1 cellular context compared by ENCODE assay signal in the genomic region with DNA sequence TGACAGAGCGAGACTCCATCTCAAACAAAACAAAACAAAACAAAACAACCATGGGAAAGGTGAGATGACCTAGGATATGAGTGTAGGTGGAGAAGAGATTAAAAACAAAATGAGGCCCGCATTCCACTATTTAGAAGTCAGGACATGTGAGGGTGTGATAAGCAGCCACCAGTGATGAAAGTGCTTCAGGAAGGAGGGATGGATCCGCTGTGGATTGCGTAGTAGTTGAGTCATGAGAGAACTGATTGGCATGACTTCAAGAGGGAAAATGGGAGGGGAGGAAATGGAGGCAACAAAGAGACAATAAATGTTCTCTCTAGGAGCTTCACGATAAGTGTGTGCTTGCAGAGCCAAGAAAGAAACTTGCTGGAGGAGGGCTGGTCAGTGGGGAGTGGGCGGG.
A peak's percentile ranks its signal among the peaks of the same experiment; 100 is the strongest.
TF ChIP-seq lines count a peak whose summit lies in the region.

No MANE protein-coding gene starts in this region.

TF ChIP-seq in HEK293, 187 proteins besides CTCF, POLR2A, EP300 and RAD21 (continued from another document):
- TF ChIP-seq, protein P1, sequence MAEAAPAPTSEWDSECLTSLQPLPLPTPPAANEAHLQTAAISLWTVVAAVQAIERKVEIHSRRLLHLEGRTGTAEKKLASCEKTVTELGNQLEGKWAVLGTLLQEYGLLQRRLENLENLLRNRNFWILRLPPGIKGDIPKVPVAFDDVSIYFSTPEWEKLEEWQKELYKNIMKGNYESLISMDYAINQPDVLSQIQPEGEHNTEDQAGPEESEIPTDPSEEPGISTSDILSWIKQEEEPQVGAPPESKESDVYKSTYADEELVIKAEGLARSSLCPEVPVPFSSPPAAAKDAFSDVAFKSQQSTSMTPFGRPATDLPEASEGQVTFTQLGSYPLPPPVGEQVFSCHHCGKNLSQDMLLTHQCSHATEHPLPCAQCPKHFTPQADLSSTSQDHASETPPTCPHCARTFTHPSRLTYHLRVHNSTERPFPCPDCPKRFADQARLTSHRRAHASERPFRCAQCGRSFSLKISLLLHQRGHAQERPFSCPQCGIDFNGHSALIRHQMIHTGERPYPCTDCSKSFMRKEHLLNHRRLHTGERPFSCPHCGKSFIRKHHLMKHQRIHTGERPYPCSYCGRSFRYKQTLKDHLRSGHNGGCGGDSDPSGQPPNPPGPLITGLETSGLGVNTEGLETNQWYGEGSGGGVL (tag by site-specific recombination; IDR thresholded peaks at IDR 0.05) = 0 out of 2 replicates have a peak, but pooled peaks have one; percentile 18
- TF ChIP-seq, protein P2, sequence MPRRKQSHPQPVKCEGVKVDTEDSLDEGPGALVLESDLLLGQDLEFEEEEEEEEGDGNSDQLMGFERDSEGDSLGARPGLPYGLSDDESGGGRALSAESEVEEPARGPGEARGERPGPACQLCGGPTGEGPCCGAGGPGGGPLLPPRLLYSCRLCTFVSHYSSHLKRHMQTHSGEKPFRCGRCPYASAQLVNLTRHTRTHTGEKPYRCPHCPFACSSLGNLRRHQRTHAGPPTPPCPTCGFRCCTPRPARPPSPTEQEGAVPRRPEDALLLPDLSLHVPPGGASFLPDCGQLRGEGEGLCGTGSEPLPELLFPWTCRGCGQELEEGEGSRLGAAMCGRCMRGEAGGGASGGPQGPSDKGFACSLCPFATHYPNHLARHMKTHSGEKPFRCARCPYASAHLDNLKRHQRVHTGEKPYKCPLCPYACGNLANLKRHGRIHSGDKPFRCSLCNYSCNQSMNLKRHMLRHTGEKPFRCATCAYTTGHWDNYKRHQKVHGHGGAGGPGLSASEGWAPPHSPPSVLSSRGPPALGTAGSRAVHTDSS (tag by site-specific recombination; IDR thresholded peaks at IDR 0.05) = no peak
- no peak for TF ChIP-seq SETDB1 (IDR thresholded peaks at IDR 0.05; ENCODE audit: insufficient read length, low read length)
- no peak for TF ChIP-seq ZNF354C (tag by site-specific recombination; IDR thresholded peaks at IDR 0.05; ENCODE audit: borderline replicate concordance, low read depth)
- no peak for TF ChIP-seq ZSCAN16 (tag by site-specific recombination; IDR thresholded peaks at IDR 0.05)
- TF ChIP-seq, protein P3, sequence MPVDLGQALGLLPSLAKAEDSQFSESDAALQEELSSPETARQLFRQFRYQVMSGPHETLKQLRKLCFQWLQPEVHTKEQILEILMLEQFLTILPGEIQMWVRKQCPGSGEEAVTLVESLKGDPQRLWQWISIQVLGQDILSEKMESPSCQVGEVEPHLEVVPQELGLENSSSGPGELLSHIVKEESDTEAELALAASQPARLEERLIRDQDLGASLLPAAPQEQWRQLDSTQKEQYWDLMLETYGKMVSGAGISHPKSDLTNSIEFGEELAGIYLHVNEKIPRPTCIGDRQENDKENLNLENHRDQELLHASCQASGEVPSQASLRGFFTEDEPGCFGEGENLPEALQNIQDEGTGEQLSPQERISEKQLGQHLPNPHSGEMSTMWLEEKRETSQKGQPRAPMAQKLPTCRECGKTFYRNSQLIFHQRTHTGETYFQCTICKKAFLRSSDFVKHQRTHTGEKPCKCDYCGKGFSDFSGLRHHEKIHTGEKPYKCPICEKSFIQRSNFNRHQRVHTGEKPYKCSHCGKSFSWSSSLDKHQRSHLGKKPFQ (tag by site-specific recombination; IDR thresholded peaks at IDR 0.05) = no peak
- TF ChIP-seq ZNF701 (tag by site-specific recombination; IDR thresholded peaks at IDR 0.05) = no peak
- TF ChIP-seq, protein P4, sequence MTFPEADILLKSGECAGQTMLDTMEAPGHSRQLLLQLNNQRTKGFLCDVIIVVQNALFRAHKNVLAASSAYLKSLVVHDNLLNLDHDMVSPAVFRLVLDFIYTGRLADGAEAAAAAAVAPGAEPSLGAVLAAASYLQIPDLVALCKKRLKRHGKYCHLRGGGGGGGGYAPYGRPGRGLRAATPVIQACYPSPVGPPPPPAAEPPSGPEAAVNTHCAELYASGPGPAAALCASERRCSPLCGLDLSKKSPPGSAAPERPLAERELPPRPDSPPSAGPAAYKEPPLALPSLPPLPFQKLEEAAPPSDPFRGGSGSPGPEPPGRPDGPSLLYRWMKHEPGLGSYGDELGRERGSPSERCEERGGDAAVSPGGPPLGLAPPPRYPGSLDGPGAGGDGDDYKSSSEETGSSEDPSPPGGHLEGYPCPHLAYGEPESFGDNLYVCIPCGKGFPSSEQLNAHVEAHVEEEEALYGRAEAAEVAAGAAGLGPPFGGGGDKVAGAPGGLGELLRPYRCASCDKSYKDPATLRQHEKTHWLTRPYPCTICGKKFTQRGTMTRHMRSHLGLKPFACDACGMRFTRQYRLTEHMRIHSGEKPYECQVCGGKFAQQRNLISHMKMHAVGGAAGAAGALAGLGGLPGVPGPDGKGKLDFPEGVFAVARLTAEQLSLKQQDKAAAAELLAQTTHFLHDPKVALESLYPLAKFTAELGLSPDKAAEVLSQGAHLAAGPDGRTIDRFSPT (tag by site-specific recombination; IDR thresholded peaks at IDR 0.05) = 0 out of 2 replicates have a peak, but pooled peaks have one; percentile 16
- no peak for TF ChIP-seq ZNF776 (tag by site-specific recombination; IDR thresholded peaks at IDR 0.05; ENCODE audit: borderline replicate concordance)
- TF ChIP-seq ZNF660 (tag by site-specific recombination; IDR thresholded peaks at IDR 0.05) = no peak
- TF ChIP-seq GFI1B (tag by site-specific recombination; IDR thresholded peaks at IDR 0.05) = no peak
- TF ChIP-seq RBAK (tag by site-specific recombination; IDR thresholded peaks at IDR 0.05) = no peak
- TF ChIP-seq, protein P5, sequence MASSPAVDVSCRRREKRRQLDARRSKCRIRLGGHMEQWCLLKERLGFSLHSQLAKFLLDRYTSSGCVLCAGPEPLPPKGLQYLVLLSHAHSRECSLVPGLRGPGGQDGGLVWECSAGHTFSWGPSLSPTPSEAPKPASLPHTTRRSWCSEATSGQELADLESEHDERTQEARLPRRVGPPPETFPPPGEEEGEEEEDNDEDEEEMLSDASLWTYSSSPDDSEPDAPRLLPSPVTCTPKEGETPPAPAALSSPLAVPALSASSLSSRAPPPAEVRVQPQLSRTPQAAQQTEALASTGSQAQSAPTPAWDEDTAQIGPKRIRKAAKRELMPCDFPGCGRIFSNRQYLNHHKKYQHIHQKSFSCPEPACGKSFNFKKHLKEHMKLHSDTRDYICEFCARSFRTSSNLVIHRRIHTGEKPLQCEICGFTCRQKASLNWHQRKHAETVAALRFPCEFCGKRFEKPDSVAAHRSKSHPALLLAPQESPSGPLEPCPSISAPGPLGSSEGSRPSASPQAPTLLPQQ (tag by site-specific recombination; IDR thresholded peaks at IDR 0.05) = no peak
- no peak for TF ChIP-seq ZXDB (tag by site-specific recombination; IDR thresholded peaks at IDR 0.05)
